In the genomic region with DNA sequence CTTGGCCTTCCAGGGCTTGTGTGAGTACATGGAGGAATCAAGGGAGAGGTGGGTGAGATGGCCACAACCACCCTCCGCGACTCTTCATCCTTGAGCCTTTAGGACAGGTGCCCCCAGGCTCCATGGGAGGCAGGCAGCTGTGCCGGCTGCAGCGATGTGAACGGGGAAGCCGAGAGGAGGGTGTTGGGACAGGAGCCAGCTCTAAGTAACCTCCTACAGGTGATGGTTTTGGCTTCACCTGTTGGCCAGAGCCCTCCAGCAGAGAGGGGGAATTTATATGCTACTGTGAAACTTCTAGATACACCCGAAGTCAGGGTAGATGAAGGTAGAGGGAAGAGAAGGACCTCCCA, we compare ENCODE assay signal across 1 cellular context.
A peak's percentile ranks its signal among the peaks of the same experiment; 100 is the strongest.
TF ChIP-seq lines count a peak whose summit lies in the region.

No MANE protein-coding gene starts in this region.

TF ChIP-seq in K562, 482 proteins besides CTCF, POLR2A, EP300 and RAD21 (continued from another document):
- TF ChIP-seq, protein P1, sequence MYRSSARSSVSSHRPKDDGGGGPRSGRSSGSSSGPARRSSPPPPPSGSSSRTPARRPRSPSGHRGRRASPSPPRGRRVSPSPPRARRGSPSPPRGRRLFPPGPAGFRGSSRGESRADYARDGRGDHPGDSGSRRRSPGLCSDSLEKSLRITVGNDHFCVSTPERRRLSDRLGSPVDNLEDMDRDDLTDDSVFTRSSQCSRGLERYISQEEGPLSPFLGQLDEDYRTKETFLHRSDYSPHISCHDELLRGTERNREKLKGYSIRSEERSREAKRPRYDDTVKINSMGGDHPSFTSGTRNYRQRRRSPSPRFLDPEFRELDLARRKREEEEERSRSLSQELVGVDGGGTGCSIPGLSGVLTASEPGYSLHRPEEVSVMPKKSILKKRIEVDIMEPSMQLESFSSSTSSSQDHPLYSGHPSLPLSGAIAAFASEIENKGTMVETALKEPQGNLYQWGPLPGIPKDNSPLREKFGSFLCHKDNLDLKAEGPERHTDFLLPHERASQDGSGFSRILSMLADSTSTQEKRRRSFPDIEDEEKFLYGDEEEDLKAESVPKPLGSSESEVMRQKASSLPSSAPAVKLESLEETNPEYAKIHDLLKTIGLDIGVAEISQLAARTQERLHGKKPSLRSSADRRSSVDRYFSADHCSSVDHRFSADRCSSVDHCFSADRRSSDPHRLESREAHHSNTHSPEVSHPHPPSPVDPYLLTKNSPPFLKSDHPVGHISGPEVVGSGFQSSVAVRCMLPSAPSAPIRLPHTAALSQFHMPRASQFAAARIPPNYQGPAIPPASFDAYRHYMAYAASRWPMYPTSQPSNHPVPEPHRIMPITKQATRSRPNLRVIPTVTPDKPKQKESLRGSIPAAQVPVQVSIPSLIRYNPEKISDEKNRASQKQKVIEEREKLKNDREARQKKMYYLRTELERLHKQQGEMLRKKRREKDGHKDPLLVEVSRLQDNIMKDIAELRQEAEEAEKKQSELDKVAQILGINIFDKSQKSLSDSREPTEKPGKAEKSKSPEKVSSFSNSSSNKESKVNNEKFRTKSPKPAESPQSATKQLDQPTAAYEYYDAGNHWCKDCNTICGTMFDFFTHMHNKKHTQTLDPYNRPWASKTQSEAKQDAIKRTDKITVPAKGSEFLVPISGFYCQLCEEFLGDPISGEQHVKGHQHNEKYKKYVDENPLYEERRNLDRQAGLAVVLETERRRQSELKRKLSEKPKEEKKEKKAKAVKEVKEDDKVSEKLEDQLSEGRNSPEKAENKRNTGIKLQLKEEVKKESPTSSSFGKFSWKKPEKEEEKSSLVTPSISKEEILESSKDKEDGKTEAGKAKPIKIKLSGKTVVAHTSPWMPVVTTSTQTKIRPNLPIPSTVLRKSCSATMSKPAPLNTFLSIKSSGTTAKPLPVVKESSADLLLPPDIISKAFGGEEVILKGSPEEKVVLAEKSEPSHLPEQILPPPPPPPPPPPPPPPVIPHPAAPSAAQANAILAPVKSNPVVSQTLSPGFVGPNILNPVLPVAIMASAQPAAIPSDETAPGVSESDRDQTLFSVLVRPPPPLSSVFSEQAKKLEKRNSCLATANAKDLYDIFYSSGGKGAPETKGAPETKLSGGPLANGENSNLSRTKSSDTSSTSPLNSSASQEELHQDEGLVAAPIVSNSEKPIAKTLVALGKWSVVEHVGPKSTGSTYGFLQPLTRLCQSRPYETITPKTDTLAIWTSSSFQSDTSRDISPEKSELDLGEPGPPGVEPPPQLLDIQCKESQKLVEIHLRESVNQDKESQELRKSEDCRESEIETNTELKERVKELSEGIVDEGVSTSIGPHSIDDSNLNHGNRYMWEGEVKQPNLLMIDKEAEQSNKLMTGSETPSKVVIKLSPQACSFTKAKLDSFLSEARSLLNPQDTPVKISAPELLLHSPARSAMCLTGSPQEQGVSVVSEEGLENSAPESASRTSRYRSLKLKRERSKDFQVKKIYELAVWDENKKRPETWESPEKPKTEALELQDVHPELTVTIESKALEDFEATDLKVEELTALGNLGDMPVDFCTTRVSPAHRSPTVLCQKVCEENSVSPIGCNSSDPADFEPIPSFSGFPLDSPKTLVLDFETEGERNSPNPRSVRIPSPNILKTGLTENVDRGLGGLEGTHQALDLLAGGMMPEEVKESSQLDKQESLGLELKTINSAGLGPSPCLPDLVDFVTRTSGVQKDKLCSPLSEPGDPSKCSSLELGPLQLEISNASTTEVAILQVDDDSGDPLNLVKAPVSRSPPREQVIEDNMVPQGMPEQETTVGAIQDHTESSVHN (IDR thresholded peaks at IDR 0.05; ENCODE audit: borderline replicate concordance in 1 of 2, low read depth in 1 of 2) = 0 out of 4 replicates have a peak, but pooled peaks of 1 of the 2 experiments have one; percentile 3
- TF ChIP-seq BACH1 (tag; IDR thresholded peaks at IDR 0.05) = peak; percentile 35; the same call in 1 of the 2 replicates
